9 cellular contexts compared by ENCODE assay signal in genomic region chr12:2960996-2961616, GRCh38. TPM values are rescaled to one million over a fixed set of nuclear protein-coding genes. Genes with fewer than 3 reads are reported as not detected.
DNase-seq lines count a peak whose midpoint lies in the region; ATAC-seq and TF ChIP-seq lines count a peak whose summit lies in the region.
"Had no signal": no experiment of that assay in that cellular context is flagged by ENCODE, and none has a peak within 500 bp of the region (broad histone marks: within the 10 kb centered on the region; RNA-seq: fewer than 3 reads in every experiment).

No MANE protein-coding gene starts in this region.

- H3K27me3 ChIP-seq in iPS DF 6.9 (ENCODE audit: control insufficient read depth, insufficient read depth, low read length), result no peaks in the 10 kb centered on the region
- H3K27me3 ChIP-seq in spleen (replicated peaks in 1 of 7), result peaks cover 0 to 80% (median 24%) of the 10 kb centered on the region in 7 donors

- no peak for TF ChIP-seq CTCF in spleen (IDR thresholded peaks at IDR 0.05 in 8 of 11, conservative IDR thresholded peaks at IDR 0.05 in 3 of 11)

- WGBS in iPS DF 6.9 (ENCODE audit: insufficient coverage, insufficient read length), result no CpG with 5 or more reads among the region's 10 CpGs
- 46 to 60% (median 51%) methylated on average over 10 of the region's 10 CpGs for WGBS in spleen, 5 donors

- intact Hi-C loops in spleen (cut with DNase I; ENCODE audit: low total_unique reads), result no loop called here

- H3K36me3 ChIP-seq in iPS DF 6.9 (ENCODE audit: control insufficient read depth, insufficient read depth, low read length) (no peaks in the 10 kb centered on the region), spleen (no peaks in the 10 kb centered on the region)

- H3K4me1 ChIP-seq in iPS DF 6.9 (ENCODE audit: control insufficient read depth, insufficient read depth, low read length) (peaks cover 16% of the 10 kb centered on the region), spleen (peaks cover 8 to 70% (median 35%) of the 10 kb centered on the region in 6 donors)

- no peak for ATAC-seq in activated T-cell treated with anti-CD3 and anti-CD28 coated beads, Interleukin-2, amount 50 U/mL, for 72 hours (replicated peaks in 1 of 2)
- no peak for ATAC-seq in GM19463 (IDR thresholded peaks at IDR 0.05; ENCODE audit: unreplicated experiment)

- no peak for TF ChIP-seq POLR2A in spleen (IDR thresholded peaks at IDR 0.05)

- no peak overlapping the region for H3K27ac Mint-ChIP-seq in activated T-cell treated with anti-CD3 and anti-CD28 coated beads, Interleukin-2, amount 50 U/mL, for 72 hours

- no peaks in the 10 kb centered on the region for H3K9me3 Mint-ChIP-seq in activated T-cell treated with anti-CD3 and anti-CD28 coated beads, Interleukin-2, amount 50 U/mL, for 72 hours

- H3K36me3 Mint-ChIP-seq in activated T-cell treated with anti-CD3 and anti-CD28 coated beads, Interleukin-2, amount 50 U/mL, for 72 hours (ENCODE audit: insufficient read depth in 2 of 2), result peaks cover 2% of the 10 kb centered on the region in 2 donors

- H3K27ac ChIP-seq in iPS DF 6.9 (ENCODE audit: low read length), result no peak overlapping the region
- H3K27ac ChIP-seq in spleen, result peak overlapping the region in 5 of 8 donors; percentile 78 to 87 (median 84)

- H3K4me3 ChIP-seq in iPS DF 6.9 (ENCODE audit: low read length) (peak overlapping the region; percentile 68; the same call in 1 of the 2 replicates), spleen (peak overlapping the region in 6 of 8 donors; percentile 44 to 73 (median 54))

- H3K4me1 Mint-ChIP-seq in activated T-cell treated with anti-CD3 and anti-CD28 coated beads, Interleukin-2, amount 50 U/mL, for 72 hours (ENCODE audit: low read depth), result peaks cover 18% of the 10 kb centered on the region

- peak overlapping the region; percentile 51 to 77 for H3K4me3 Mint-ChIP-seq in activated T-cell treated with anti-CD3 and anti-CD28 coated beads, Interleukin-2, amount 50 U/mL, for 72 hours

- no peaks in the 10 kb centered on the region for H3K9me3 ChIP-seq in iPS DF 6.9 (ENCODE audit: control insufficient read depth, insufficient read depth, low read length)
- H3K9me3 ChIP-seq in spleen, result no peaks in the 10 kb centered on the region

- peaks cover 59% of the 10 kb centered on the region for H3K27me3 Mint-ChIP-seq in activated T-cell treated with anti-CD3 and anti-CD28 coated beads, Interleukin-2, amount 50 U/mL, for 72 hours (ENCODE audit: low read depth)

- peak; percentile 25 for DNase-seq in DMS79 treated with DMSO at 0.1 percent for 48 hours (lab: John Stamatoyannopoulos, UW)
- no peak for DNase-seq in DMS79 (lab: John Stamatoyannopoulos, UW)
- DNase-seq in activated T-cell treated with anti-CD3 and anti-CD28 coated beads, Interleukin-2, amount 50 U/mL, for 72 hours, result no peak
- no peak for DNase-seq in iPS DF 6.9 (ENCODE audit: low read depth, low spot score)
- no peak for DNase-seq in spleen
- DNase-seq in Kasumi-1 (lab: John Stamatoyannopoulos, UW), result no peak
- DNase-seq in KG1 (lab: John Stamatoyannopoulos, UW), result no peak
- DNase-seq: 8988T had no signal

RNA-seq across cellular contexts. Expression of gene TEAD4, which starts 1.9 kb away (rescaled TPM):
- total RNA-seq in activated T-cell treated with anti-CD3 and anti-CD28 coated beads, Interleukin-2, amount 50 U/mL, for 72 hours, result 1 to 10 TPM; 3.5 to 3.8 TPM
- total RNA-seq in spleen, result 10 to 100 TPM; 14.2 to 24.2 (median 20.4) TPM
- polyA plus RNA-seq in spleen, result 10 to 100 TPM in 1 of 3 donors, 1 to 10 TPM in 2; 5.1 to 11.7 (median 5.3) TPM
